Comparison of ENCODE assay signal across 1 cellular context in genomic region chr7:117045927-117046710, GRCh38.
TF ChIP-seq lines count a peak whose summit lies in the region.

No MANE protein-coding gene starts in this region.

TF ChIP-seq in K562, 482 proteins besides CTCF, POLR2A, EP300 and RAD21 (continued from another document):
- TF ChIP-seq CUX1 (CRISPR knock-in tag; IDR thresholded peaks at IDR 0.05), result no peak
- no peak for TF ChIP-seq ZNF282 (CRISPR knock-in tag; IDR thresholded peaks at IDR 0.05)
- peak; percentile 65 for TF ChIP-seq CBFA2T3 (IDR thresholded peaks at IDR 0.05)
